In the genomic region with DNA sequence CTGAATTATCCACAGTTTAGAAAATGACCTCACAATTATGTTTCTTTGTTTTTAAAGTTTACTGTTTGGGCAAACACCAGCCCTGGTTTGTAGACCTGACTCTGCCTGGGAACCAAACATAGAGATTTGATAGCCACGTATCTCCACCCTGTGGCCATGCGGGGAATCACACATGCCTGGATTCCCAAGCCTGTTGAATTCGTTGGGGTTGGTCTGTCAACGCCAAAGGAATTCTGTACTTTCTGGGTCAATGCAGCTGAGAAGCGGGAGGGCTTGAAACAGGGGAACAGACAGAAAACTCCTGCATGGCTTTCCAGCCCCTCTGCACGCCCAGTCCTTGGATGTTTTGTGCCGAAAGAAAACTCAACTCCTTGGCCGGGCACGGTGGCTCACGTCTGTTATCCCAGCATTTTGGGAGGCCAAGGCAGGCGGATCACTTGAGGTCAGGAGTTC, we compare ENCODE assay signal across 9 cellular contexts. TPM values are rescaled to one million over a fixed set of nuclear protein-coding genes. Genes with fewer than 3 reads are reported as not detected.
A peak's percentile ranks its signal among the peaks of the same experiment; 100 is the strongest.
DNase-seq lines count a peak whose midpoint lies in the region; ATAC-seq, FAIRE-seq and TF ChIP-seq lines count a peak whose summit lies in the region.
"Had no signal": no experiment of that assay in that cellular context is flagged by ENCODE, and none has a peak within 500 bp of the region (broad histone marks: within the 10 kb centered on the region; RNA-seq: fewer than 3 reads in every experiment).

No MANE protein-coding gene starts in this region.

- H3K27ac ChIP-seq in pancreas, result no peak overlapping the region
- H3K27ac ChIP-seq: epithelial cell of prostate had no signal

- no peak overlapping the region for H3K4me3 ChIP-seq in pancreas

- ATAC-seq in SK-N-SH treated with all-trans-retinoic acid at 6 μM for 48 hours (peak; percentile 88), pancreas (peak; percentile 86 to 99 (median 97)), GM18498 (IDR thresholded peaks at IDR 0.05; ENCODE audit: unreplicated experiment) (no peak)

- intact Hi-C loops in head of caudate nucleus (cut with DNase I) (no loop called here), pancreas (cut with DNase I) (no loop called here)

- no peaks in the 10 kb centered on the region for H3K27me3 ChIP-seq in pancreas

- DNase-seq in GF-D8 (lab: John Stamatoyannopoulos, UW), result peak; percentile 4
- peak; percentile 67 to 89 for DNase-seq in Kasumi-1 (lab: John Stamatoyannopoulos, UW)
- peak; percentile 60 for DNase-seq in activated naive CD4-positive, alpha-beta T cell treated with anti-CD3 and anti-CD28 coated beads, Interleukin-2, amount 50 U/mL, for 16 hours
- peak; percentile 53 to 91 (median 78) for DNase-seq in head of caudate nucleus
- peak; percentile 46 to 84 (median 72) for DNase-seq in pancreas
- no peak for DNase-seq in GOT3 (lab: John Stamatoyannopoulos, UW)

- no peaks in the 10 kb centered on the region for H3K9me3 ChIP-seq in pancreas

- no peaks in the 10 kb centered on the region for H3K4me1 ChIP-seq in pancreas

- FAIRE-seq in pancreas (lab: Jason Lieb, UNC), result peak; percentile 26

- TF ChIP-seq CTCF in pancreas (IDR thresholded peaks at IDR 0.05), result peak; percentile 78 to 88 (median 86)

- no peaks in the 10 kb centered on the region for H3K36me3 ChIP-seq in pancreas

- WGBS in pancreas, 2 donors, result 29 to 31% methylated on average over 11 of the region's 11 CpGs

TF ChIP-seq in SK-N-SH treated with all-trans-retinoic acid at 6 μM for 48 hours, 23 proteins besides CTCF, POLR2A, EP300 and RAD21:
- TF ChIP-seq, protein P1, sequence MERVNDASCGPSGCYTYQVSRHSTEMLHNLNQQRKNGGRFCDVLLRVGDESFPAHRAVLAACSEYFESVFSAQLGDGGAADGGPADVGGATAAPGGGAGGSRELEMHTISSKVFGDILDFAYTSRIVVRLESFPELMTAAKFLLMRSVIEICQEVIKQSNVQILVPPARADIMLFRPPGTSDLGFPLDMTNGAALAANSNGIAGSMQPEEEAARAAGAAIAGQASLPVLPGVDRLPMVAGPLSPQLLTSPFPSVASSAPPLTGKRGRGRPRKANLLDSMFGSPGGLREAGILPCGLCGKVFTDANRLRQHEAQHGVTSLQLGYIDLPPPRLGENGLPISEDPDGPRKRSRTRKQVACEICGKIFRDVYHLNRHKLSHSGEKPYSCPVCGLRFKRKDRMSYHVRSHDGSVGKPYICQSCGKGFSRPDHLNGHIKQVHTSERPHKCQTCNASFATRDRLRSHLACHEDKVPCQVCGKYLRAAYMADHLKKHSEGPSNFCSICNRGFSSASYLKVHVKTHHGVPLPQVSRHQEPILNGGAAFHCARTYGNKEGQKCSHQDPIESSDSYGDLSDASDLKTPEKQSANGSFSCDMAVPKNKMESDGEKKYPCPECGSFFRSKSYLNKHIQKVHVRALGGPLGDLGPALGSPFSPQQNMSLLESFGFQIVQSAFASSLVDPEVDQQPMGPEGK (CRISPR knock-in tag; IDR thresholded peaks at IDR 0.05; ENCODE audit: borderline replicate concordance), result no peak
- TF ChIP-seq ZFP3 (CRISPR knock-in tag; IDR thresholded peaks at IDR 0.05) (no peak), ZC3H10 (CRISPR knock-in tag; IDR thresholded peaks at IDR 0.05) (no peak), ESRRG (CRISPR knock-in tag; IDR thresholded peaks at IDR 0.05) (no peak), ZNF8 (CRISPR knock-in tag; IDR thresholded peaks at IDR 0.05) (no peak), RARB (CRISPR knock-in tag; IDR thresholded peaks at IDR 0.05) (no peak), GLIS3 (CRISPR knock-in tag; IDR thresholded peaks at IDR 0.05) (no peak), ISL1 (CRISPR knock-in tag; IDR thresholded peaks at IDR 0.05) (no peak), TCF4 (CRISPR knock-in tag; IDR thresholded peaks at IDR 0.05; ENCODE audit: borderline replicate concordance) (no peak), ZNF70 (CRISPR knock-in tag; IDR thresholded peaks at IDR 0.05) (no peak), ZNF565 (CRISPR knock-in tag; conservative IDR thresholded peaks at IDR 0.05; ENCODE audit: low read depth) (no peak), CSDC2 (CRISPR knock-in tag; IDR thresholded peaks at IDR 0.05) (no peak), ZFP30 (CRISPR knock-in tag; IDR thresholded peaks at IDR 0.05) (no peak), ARNTL (CRISPR knock-in tag; IDR thresholded peaks at IDR 0.05; ENCODE audit: borderline replicate concordance, low read depth) (no peak)
- TF ChIP-seq, protein P2, sequence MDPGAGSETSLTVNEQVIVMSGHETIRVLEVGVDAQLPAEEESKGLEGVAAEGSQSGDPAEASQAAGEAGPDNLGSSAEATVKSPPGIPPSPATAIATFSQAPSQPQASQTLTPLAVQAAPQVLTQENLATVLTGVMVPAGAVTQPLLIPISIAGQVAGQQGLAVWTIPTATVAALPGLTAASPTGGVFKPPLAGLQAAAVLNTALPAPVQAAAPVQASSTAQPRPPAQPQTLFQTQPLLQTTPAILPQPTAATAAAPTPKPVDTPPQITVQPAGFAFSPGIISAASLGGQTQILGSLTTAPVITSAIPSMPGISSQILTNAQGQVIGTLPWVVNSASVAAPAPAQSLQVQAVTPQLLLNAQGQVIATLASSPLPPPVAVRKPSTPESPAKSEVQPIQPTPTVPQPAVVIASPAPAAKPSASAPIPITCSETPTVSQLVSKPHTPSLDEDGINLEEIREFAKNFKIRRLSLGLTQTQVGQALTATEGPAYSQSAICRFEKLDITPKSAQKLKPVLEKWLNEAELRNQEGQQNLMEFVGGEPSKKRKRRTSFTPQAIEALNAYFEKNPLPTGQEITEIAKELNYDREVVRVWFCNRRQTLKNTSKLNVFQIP (CRISPR knock-in tag; IDR thresholded peaks at IDR 0.05; ENCODE audit: borderline replicate concordance, low read depth), result no peak

RNA-seq across cellular contexts. Expression of a gene that starts 27.0 kb away (rescaled TPM):
- 1 to 10 TPM in 3 of 6 donors, under 1 TPM in 3; 0.37 to 5.1 (median 0.92) TPM for total RNA-seq in pancreas
- polyA plus RNA-seq in pancreas, result 1 to 10 TPM; 1.3 to 2.0 TPM

RNA-seq across cellular contexts. Expression of a gene that starts 37.9 kb away (rescaled TPM):
- under 1 TPM in 3 of 6 donors, not detected in 3; 0.14 to 0.52 (median 0.19) TPM for total RNA-seq in pancreas
- polyA plus RNA-seq in pancreas, result under 1 TPM; 0.08 to 0.09 TPM

RNA-seq across cellular contexts. Expression of a gene that starts 52.5 kb away (rescaled TPM):
- 1 to 10 TPM in 1 of 6 donors, under 1 TPM in 4, not detected in 1; 0.19 to 1.5 (median 0.38) TPM for total RNA-seq in pancreas
- polyA plus RNA-seq in pancreas, result under 1 TPM; 0.19 TPM
